ENCODE assay signal across 35 cellular contexts in genomic region chr2:56784046-56784445, GRCh38.
"Had no signal": no experiment of that assay in that cellular context is flagged by ENCODE, and none has a peak within 500 bp of the region (broad histone marks: within the 10 kb centered on the region; RNA-seq: fewer than 3 reads in every experiment).

No MANE protein-coding gene starts in this region.

- H3K4me1 Mint-ChIP-seq: activated CD4-positive, alpha-beta memory T cell treated with anti-CD3 and anti-CD28 coated beads, Interleukin-2, amount 10 ng/mL, durations not matched to agents 7 days and 5 days; activated CD8-positive, alpha-beta memory T cell treated with anti-CD3 and anti-CD28 coated beads, Interleukin-2, amount 10 ng/mL, durations not matched to agents 7 days and 5 days; activated naive CD8-positive, alpha-beta T cell treated with anti-CD3 and anti-CD28 coated beads for 36 hours; activated T-helper 17 cell treated with anti-CD3 and anti-CD28 coated beads, Interleukin-2, amount 50 U/mL, for 72 hours; T-cell; T-helper 17 cell had no signal

- H3K4me2 ChIP-seq: KMS-11, PC-9 had no signal

- H3K27ac Mint-ChIP-seq: activated CD4-positive, alpha-beta memory T cell treated with anti-CD3 and anti-CD28 coated beads, Interleukin-2, amount 10 ng/mL, durations not matched to agents 7 days and 5 days; activated CD8-positive, alpha-beta memory T cell treated with anti-CD3 and anti-CD28 coated beads, Interleukin-2, amount 10 ng/mL, durations not matched to agents 7 days and 5 days; activated naive CD8-positive, alpha-beta T cell treated with anti-CD3 and anti-CD28 coated beads for 36 hours; activated T-helper 17 cell treated with anti-CD3 and anti-CD28 coated beads, Interleukin-2, amount 50 U/mL, for 72 hours; T-cell; T-helper 17 cell had no signal

- H3K9ac ChIP-seq: KMS-11 had no signal

- H3K4me3 ChIP-seq: PC-9 had no signal

- H3K27ac ChIP-seq: brain microvascular endothelial cell, KMS-11, PC-9, RWPE1, VCaP had no signal

- ATAC-seq: activated CD8-positive, alpha-beta memory T cell treated with anti-CD3 and anti-CD28 coated beads, Interleukin-2, amount 10 ng/mL, durations not matched to agents 7 days and 5 days; activated T-helper 17 cell treated with anti-CD3 and anti-CD28 coated beads, Interleukin-2, amount 50 U/mL, for 72 hours; Right ventricle myocardium inferior; SK-N-SH treated with all-trans-retinoic acid at 6 μM for 48 hours; T-cell; T-helper 17 cell had no signal

- H3K27me3 ChIP-seq: brain microvascular endothelial cell had no signal

- H3K36me3 ChIP-seq: brain microvascular endothelial cell had no signal

- H3K27me3 Mint-ChIP-seq: activated CD4-positive, alpha-beta memory T cell treated with anti-CD3 and anti-CD28 coated beads, Interleukin-2, amount 10 ng/mL, durations not matched to agents 7 days and 5 days; activated CD8-positive, alpha-beta memory T cell treated with anti-CD3 and anti-CD28 coated beads, Interleukin-2, amount 10 ng/mL, durations not matched to agents 7 days and 5 days; activated naive CD8-positive, alpha-beta T cell treated with anti-CD3 and anti-CD28 coated beads for 36 hours; activated T-helper 17 cell treated with anti-CD3 and anti-CD28 coated beads, Interleukin-2, amount 50 U/mL, for 72 hours; T-cell; T-helper 17 cell had no signal

- H3K36me3 Mint-ChIP-seq: activated CD8-positive, alpha-beta memory T cell treated with anti-CD3 and anti-CD28 coated beads, Interleukin-2, amount 10 ng/mL, durations not matched to agents 7 days and 5 days; activated naive CD8-positive, alpha-beta T cell treated with anti-CD3 and anti-CD28 coated beads for 36 hours; T-cell had no signal

- DNase-seq: activated CD4-positive, alpha-beta memory T cell treated with anti-CD3 and anti-CD28 coated beads, Interleukin-2, amount 10 ng/mL, durations not matched to agents 7 days and 5 days; activated CD4-positive, alpha-beta T cell treated with anti-CD3 and anti-CD28 coated beads for 1 hour; activated CD4-positive, alpha-beta T cell treated with anti-CD3 and anti-CD28 coated beads for 48 hours; activated CD4-positive, CD25-positive, alpha-beta regulatory T cell; activated CD8-positive, alpha-beta memory T cell treated with anti-CD3 and anti-CD28 coated beads for 24 hours; activated CD8-positive, alpha-beta memory T cell treated with anti-CD3 and anti-CD28 coated beads, Interleukin-2, amount 10 ng/mL, durations not matched to agents 7 days and 5 days; activated CD8-positive, alpha-beta memory T cell treated with anti-CD3 and anti-CD28 coated beads, Interleukin-2, amount 50 U/mL, for 48 hours; activated effector memory CD4-positive, alpha-beta T cell treated with anti-CD3 and anti-CD28 coated beads, Interleukin-2, amount 50 U/mL, for 16 hours; activated naive CD4-positive, alpha-beta T cell; activated naive CD4-positive, alpha-beta T cell treated with anti-CD3 and anti-CD28 coated beads, Interleukin-2, amount 50 U/mL, for 16 hours; activated naive CD8-positive, alpha-beta T cell treated with anti-CD3 and anti-CD28 coated beads for 36 hours; activated T-cell treated with anti-CD3 and anti-CD28 coated beads, Interleukin-2, amount 50 U/mL, for 48 hours; amniotic stem cell; aorta; brain microvascular endothelial cell; central memory CD4-positive, alpha-beta T cell; NCI-H1092 treated with DMSO at 0.1 percent for 48 hours; NCI-H1417; NCI-H146; NCI-H187; NCI-H2029 treated with DMSO at 0.1 percent for 48 hours; NCI-H2171 treated with DMSO at 0.1 percent for 48 hours; NCI-H226; NCI-H524 treated with DMSO at 0.1 percent for 48 hours; NK-92 treated with Interleukin-12 subunit alpha and Interleukin-12 subunit beta, amount 100 ng/mL, for 24 hours; PC-9; SIG-M5; T-cell; T-helper 17 cell had no signal

- H3K4me3 Mint-ChIP-seq: activated CD4-positive, alpha-beta memory T cell treated with anti-CD3 and anti-CD28 coated beads, Interleukin-2, amount 10 ng/mL, durations not matched to agents 7 days and 5 days; activated CD8-positive, alpha-beta memory T cell treated with anti-CD3 and anti-CD28 coated beads, Interleukin-2, amount 10 ng/mL, durations not matched to agents 7 days and 5 days; activated naive CD8-positive, alpha-beta T cell treated with anti-CD3 and anti-CD28 coated beads for 36 hours; activated T-helper 17 cell treated with anti-CD3 and anti-CD28 coated beads, Interleukin-2, amount 50 U/mL, for 72 hours; T-cell; T-helper 17 cell had no signal

- H2AFZ ChIP-seq: PC-9 had no signal
